ENCODE assay signal across 8 cellular contexts in genomic region chr17:38674749-38675615, GRCh38. TPM values are rescaled to one million over a fixed set of nuclear protein-coding genes. Genes with fewer than 3 reads are reported as not detected.
A peak's percentile ranks its signal among the peaks of the same experiment; 100 is the strongest.
DNase-seq lines count a peak whose midpoint lies in the region; ATAC-seq and TF ChIP-seq lines count a peak whose summit lies in the region.

Gene EPOP (minus strand): TSS chr17:38674957. CDS start chr17:38674495, 462 bp downstream.

- H3K27me3 ChIP-seq in BJ (ENCODE audit: control insufficient read depth, insufficient read depth, low read length): peaks cover 25% of the 10 kb centered on the region

- peaks cover 22% of the 10 kb centered on the region for H3K27me3 Mint-ChIP-seq in endothelial cell (ENCODE audit: unreplicated experiment)

- CTCF ChIA-PET in BJ (lab: Yijun Ruan, JAX): interaction anchor here (1.2 to 8.4 kb wide), 5 partner anchors 12 to 326 kb away, joined by 3 to 87 read pairs (median 14); partner anchors contain the start of gene CISD3

- H3K4me3 ChIP-seq in BJ (ENCODE audit: low read depth, low read length): peak within 1 kb of the TSS; percentile 50

- DNase-seq in BJ (ENCODE audit: low read depth) (no peak), HT-29 (ENCODE audit: low spot score) (peak; percentile 90), NOMO-1 treated with DMSO at 0.1 percent for 48 hours (lab: John Stamatoyannopoulos, UW; ENCODE audit: unreplicated experiment) (peak; percentile 76), endothelial cell (ENCODE audit: low spot score) (peak; percentile 70), middle frontal gyrus (ENCODE audit: extremely low spot score, low spot score) (peak; percentile 64)
- DNase-seq in activated CD8-positive, alpha-beta memory T cell treated with anti-CD3 and anti-CD28 coated beads for 48 hours (ENCODE audit: low read depth in 2 of 3, low spot score in 2 of 3): peak; percentile 79 to 89 (median 83)
- peak; percentile 87 to 90 for DNase-seq in stimulated activated CD8-positive, alpha-beta memory T cell treated with anti-CD3 and anti-CD28 coated beads, Interleukin-2, amount 100 ng/mL, for 48 hours (ENCODE audit: low read depth in 2 of 2)

- peaks cover 19% of the 10 kb centered on the region for H3K4me1 Mint-ChIP-seq in endothelial cell (ENCODE audit: unreplicated experiment)

- peak within 1 kb of the TSS; percentile 41 for H3K27ac Mint-ChIP-seq in endothelial cell (ENCODE audit: unreplicated experiment)

- H3K36me3 ChIP-seq in BJ (ENCODE audit: control insufficient read depth, insufficient read depth, low read length): no peaks in the 10 kb centered on the region

- peak within 1 kb of the TSS; percentile 81 for H3K4me3 Mint-ChIP-seq in endothelial cell (ENCODE audit: unreplicated experiment)

- ATAC-seq in GM19324 (IDR thresholded peaks at IDR 0.05; ENCODE audit: low FRiP score, unreplicated experiment): peak; percentile 60

- no peaks in the 10 kb centered on the region for H3K36me3 Mint-ChIP-seq in endothelial cell (ENCODE audit: low read depth, unreplicated experiment)

- TF ChIP-seq CTCF in BJ (IDR thresholded peaks at IDR 0.05; ENCODE audit: insufficient read depth, low read depth, low read length) (no peak), endothelial cell (IDR thresholded peaks at IDR 0.05; ENCODE audit: unreplicated experiment) (no peak)

- POLR2A ChIA-PET in BJ (lab: Charles Lee): no interaction called here

- no peaks in the 10 kb centered on the region for H3K9me3 Mint-ChIP-seq in endothelial cell (ENCODE audit: unreplicated experiment)

RNA-seq across cellular contexts. Expression of gene EPOP, which starts in this region (rescaled TPM):
- 0.52 and 0.55 TPM in 2 replicates for polyA plus RNA-seq in BJ (2011; rRNA removed)
- 0.43 and 0.51 TPM in 2 replicates for polyA minus RNA-seq in BJ (2011; rRNA and poly(A)+ RNA removed)
- total RNA-seq in HT-29 (2014; rRNA removed; shearing (Covaris generic)): 11.1 and 13.9 TPM in 2 replicates
- total RNA-seq in endothelial cell (ENCODE audit: unreplicated experiment): 1.3 TPM
